18 cellular contexts compared by ENCODE assay signal in the genomic region with DNA sequence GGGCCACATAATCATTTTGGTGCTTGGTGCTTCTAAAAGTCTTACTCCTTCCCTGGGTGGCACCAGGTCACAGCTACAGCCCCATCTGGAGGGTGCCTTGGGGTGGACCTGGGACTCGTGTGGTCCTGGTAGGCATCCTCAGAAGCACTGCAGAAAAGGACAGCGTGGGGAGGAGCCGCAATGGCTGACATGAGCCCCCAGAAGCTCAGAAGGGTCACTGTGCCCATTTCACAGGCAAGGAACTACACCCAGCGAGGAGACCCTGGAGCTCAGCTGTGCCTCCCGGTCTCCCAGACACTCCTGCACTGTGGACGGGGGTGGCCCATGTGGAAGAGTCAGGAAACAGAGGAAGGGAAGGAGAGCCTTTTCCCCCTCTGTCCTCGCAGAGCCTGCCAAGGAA. TPM values are rescaled to one million over a fixed set of nuclear protein-coding genes. Genes with fewer than 3 reads are reported as not detected.
DNase-seq lines count a peak whose midpoint lies in the region; ATAC-seq, FAIRE-seq and TF ChIP-seq lines count a peak whose summit lies in the region.
"Had no signal": no experiment of that assay in that cellular context is flagged by ENCODE, and none has a peak within 500 bp of the region (broad histone marks: within the 10 kb centered on the region; RNA-seq: fewer than 3 reads in every experiment).

No MANE protein-coding gene starts in this region.

- H3K4me3 Mint-ChIP-seq in T-helper 17 cell: no peak overlapping the region
- H3K4me3 Mint-ChIP-seq in stimulated activated memory B cell treated with anti-CD40 and anti-IgM and Interleukin-4, amounts not matched to agents 10 μg/mL and 1 μg/mL and 100 μg/mL, for 72 hours: no peak overlapping the region
- H3K4me3 Mint-ChIP-seq: CD8-positive, alpha-beta T cell; HFFc6 had no signal

- intact Hi-C loops in uterus (cut with DNase I; ENCODE audit: low total_unique reads): no loop called here

- no peaks in the 10 kb centered on the region for H3K36me3 ChIP-seq in BLaER1 treated with 17β-estradiol and CSF1 and Interleukin-3, amounts not matched to agents 10 nM and 100 nM
- H3K36me3 ChIP-seq in neuronal stem cell (replicated peaks in 1 of 2; ENCODE audit: control insufficient read depth in 2 of 2, insufficient read depth in 2 of 2, low read length in 2 of 2) (no peaks in the 10 kb centered on the region), uterus (no peaks in the 10 kb centered on the region)
- H3K36me3 ChIP-seq: BE2C had no signal

- peaks cover 12 to 56% (median 35%) of the 10 kb centered on the region in 10 experiments for H3K4me1 ChIP-seq in BLaER1 treated with 17β-estradiol and CSF1 and Interleukin-3, amounts not matched to agents 10 nM and 100 nM
- H3K4me1 ChIP-seq in neuronal stem cell (ENCODE audit: control insufficient read depth in 2 of 2, insufficient read depth in 1 of 2, low read depth in 1 of 2, low read length in 2 of 2) (no peaks in the 10 kb centered on the region), uterus (no peaks in the 10 kb centered on the region)
- H3K4me1 ChIP-seq: BE2C had no signal

- H2AK5ac ChIP-seq in neuronal stem cell (ENCODE audit: low read depth, low read length): no peak overlapping the region

- TF ChIP-seq POLR2A in uterus (IDR thresholded peaks at IDR 0.05): no peak

- FAIRE-seq in urothelium cell line (lab: Jason Lieb, UNC): no peak
- FAIRE-seq: A204.1 had no signal

- peak overlapping the region; percentile 20 for H2BK120ac ChIP-seq in neuronal stem cell (ENCODE audit: low read depth, low read length)

- TF ChIP-seq CTCF in uterus (IDR thresholded peaks at IDR 0.05): no peak

- no peaks in the 10 kb centered on the region for H3K36me3 Mint-ChIP-seq in T-helper 17 cell (ENCODE audit: low read depth)
- peaks cover 5% of the 10 kb centered on the region for H3K36me3 Mint-ChIP-seq in stimulated activated memory B cell treated with anti-CD40 and anti-IgM and Interleukin-4, amounts not matched to agents 10 μg/mL and 1 μg/mL and 100 μg/mL, for 72 hours
- H3K36me3 Mint-ChIP-seq: CD14-positive monocyte; CD8-positive, alpha-beta T cell had no signal

- H3K79me1 ChIP-seq in neuronal stem cell (ENCODE audit: low read depth, low read length): no peaks in the 10 kb centered on the region

- no peak overlapping the region for H2AFZ ChIP-seq in neuronal stem cell (ENCODE audit: low read length)

- no peak overlapping the region for H2BK12ac ChIP-seq in neuronal stem cell (ENCODE audit: low read length)

- H3K14ac ChIP-seq in neuronal stem cell (ENCODE audit: low read length): no peak overlapping the region

- H3K23ac ChIP-seq in neuronal stem cell (ENCODE audit: low read depth, low read length, poor library complexity): no peak overlapping the region

- peaks cover 0 to 45% (median 24%) of the 10 kb centered on the region in 11 experiments; a peak in 17 of 22 replicates for H4K20me1 ChIP-seq in BLaER1 treated with 17β-estradiol and CSF1 and Interleukin-3, amounts not matched to agents 10 nM and 100 nM

- H3K4me1 Mint-ChIP-seq in T-helper 17 cell: peaks cover 15% of the 10 kb centered on the region
- peaks cover 21% of the 10 kb centered on the region for H3K4me1 Mint-ChIP-seq in stimulated activated memory B cell treated with anti-CD40 and anti-IgM and Interleukin-4, amounts not matched to agents 10 μg/mL and 1 μg/mL and 100 μg/mL, for 72 hours

- no peak overlapping the region for H4K8ac ChIP-seq in neuronal stem cell (ENCODE audit: low read depth, low read length)

- H3K27ac Mint-ChIP-seq in T-helper 17 cell: peak overlapping the region; percentile 83
- peak overlapping the region; percentile 25 for H3K27ac Mint-ChIP-seq in stimulated activated memory B cell treated with anti-CD40 and anti-IgM and Interleukin-4, amounts not matched to agents 10 μg/mL and 1 μg/mL and 100 μg/mL, for 72 hours
- H3K27ac Mint-ChIP-seq: CD14-positive monocyte; CD8-positive, alpha-beta T cell had no signal

- H3K27me3 Mint-ChIP-seq in T-helper 17 cell: peaks cover 24% of the 10 kb centered on the region
- H3K27me3 Mint-ChIP-seq in stimulated activated memory B cell treated with anti-CD40 and anti-IgM and Interleukin-4, amounts not matched to agents 10 μg/mL and 1 μg/mL and 100 μg/mL, for 72 hours: peaks cover 41% of the 10 kb centered on the region

- H3K4me3 ChIP-seq in BLaER1 treated with 17β-estradiol and CSF1 and Interleukin-3, amounts not matched to agents 10 nM and 100 nM: no peak overlapping the region
- H3K4me3 ChIP-seq in neuronal stem cell (ENCODE audit: low read length in 2 of 2) (no peak overlapping the region), uterus (no peak overlapping the region)

- H3K9me3 ChIP-seq in BLaER1 treated with 17β-estradiol and CSF1 and Interleukin-3, amounts not matched to agents 10 nM and 100 nM (replicated peaks in 1 of 11): 0 out of 22 replicates have a peak, but pooled peaks cover 0 to 7% (median 0%) of the 10 kb centered on the region in 11 experiments
- no peaks in the 10 kb centered on the region for H3K9me3 ChIP-seq in T-helper 17 cell (ENCODE audit: control insufficient read depth, low read length, poor library complexity, severe bottlenecking)
- no peaks in the 10 kb centered on the region for H3K9me3 ChIP-seq in neuronal stem cell (replicated peaks in 1 of 2; ENCODE audit: control insufficient read depth in 2 of 2, insufficient read depth in 1 of 2, low read depth in 1 of 2, low read length in 2 of 2)
- H3K9me3 ChIP-seq in uterus: no peaks in the 10 kb centered on the region
- H3K9me3 ChIP-seq: BE2C had no signal

- H3K9me3 Mint-ChIP-seq in stimulated activated memory B cell treated with anti-CD40 and anti-IgM and Interleukin-4, amounts not matched to agents 10 μg/mL and 1 μg/mL and 100 μg/mL, for 72 hours: no peaks in the 10 kb centered on the region
- H3K9me3 Mint-ChIP-seq: CD14-positive monocyte; CD8-positive, alpha-beta T cell; HFFc6 had no signal

- no peak overlapping the region for H3K9ac ChIP-seq in BLaER1 treated with 17β-estradiol and CSF1 and Interleukin-3, amounts not matched to agents 10 nM and 100 nM
- peak overlapping the region; percentile 55 for H3K9ac ChIP-seq in neuronal stem cell (ENCODE audit: low read depth, low read length, poor library complexity)

- peak overlapping the region; percentile 52 to 82 (median 69) for H3K4me2 ChIP-seq in BLaER1 treated with 17β-estradiol and CSF1 and Interleukin-3, amounts not matched to agents 10 nM and 100 nM
- no peak overlapping the region for H3K4me2 ChIP-seq in neuronal stem cell (ENCODE audit: insufficient read depth, low read length, poor library complexity, severe bottlenecking)

- H3K27me3 ChIP-seq in BLaER1 treated with 17β-estradiol and CSF1 and Interleukin-3, amounts not matched to agents 10 nM and 100 nM: peaks cover 49 to 88% (median 62%) of the 10 kb centered on the region in 11 experiments
- H3K27me3 ChIP-seq in neuronal stem cell (ENCODE audit: control insufficient read depth in 3 of 3, insufficient read depth in 3 of 3, low read depth in 1 of 3, low read length in 3 of 3) (peaks cover 0 to 25% (median 0%) of the 10 kb centered on the region in 3 experiments), uterus (peaks cover 0 to 4% of the 10 kb centered on the region in 2 donors)
- H3K27me3 ChIP-seq: BE2C had no signal

- no peak overlapping the region for H3K4ac ChIP-seq in neuronal stem cell (ENCODE audit: low read length)

- no peak overlapping the region for H2BK5ac ChIP-seq in neuronal stem cell (ENCODE audit: low read length)

- no CpG with 5 or more reads among the region's 7 CpGs for WGBS in neuronal stem cell (ENCODE audit: extremely low coverage in 2 of 2, insufficient read length in 2 of 2, insufficient replicate concordance in 1 of 2), 2 donors

- peak overlapping the region; percentile 39 for H2BK15ac ChIP-seq in neuronal stem cell (ENCODE audit: low read length)

- DNase-seq in T-helper 17 cell (no peak), neuronal stem cell (ENCODE audit: low spot score) (no peak), uterus (no peak), urothelium cell line (ENCODE audit: low spot score) (no peak)
- DNase-seq: ACHN; BE2C; Calu3; CD8-positive, alpha-beta T cell; DMS79 treated with DMSO at 0.1 percent for 48 hours; GOT3 had no signal

- no peak overlapping the region for H3K27ac ChIP-seq in BLaER1 treated with 17β-estradiol and CSF1 and Interleukin-3, amounts not matched to agents 10 nM and 100 nM
- no peak overlapping the region for H3K27ac ChIP-seq in neuronal stem cell (replicated peaks; ENCODE audit: low read length)
- no peak overlapping the region for H3K27ac ChIP-seq in uterus

- peak overlapping the region; percentile 21 for H3K18ac ChIP-seq in neuronal stem cell (ENCODE audit: low read length)

- no peak overlapping the region for H4K91ac ChIP-seq in neuronal stem cell (ENCODE audit: low read depth, low read length, poor library complexity)

- ATAC-seq in T-helper 17 cell: no peak
- no peak for ATAC-seq in stimulated activated memory B cell treated with anti-CD40 and anti-IgM and Interleukin-4, amounts not matched to agents 10 μg/mL and 1 μg/mL and 100 μg/mL, for 72 hours
- ATAC-seq in HG03175 (IDR thresholded peaks at IDR 0.05; ENCODE audit: unreplicated experiment): no peak
- ATAC-seq: HCT116 had no signal

RNA-seq across cellular contexts. Expression of gene C17orf100, which starts 26.4 kb away (rescaled TPM):
- total RNA-seq in T-helper 17 cell: 1 to 10 TPM; 1.3 to 2.5 TPM
- 7.5 TPM for polyA plus RNA-seq in neuronal stem cell (2013, experiment 1 of 2)
- 7.7 TPM for polyA plus RNA-seq in neuronal stem cell (2013, experiment 2 of 2)
- 1 to 10 TPM in 3 of 4 donors, under 1 TPM in 1; 0.26 to 3.2 (median 1.3) TPM for total RNA-seq in uterus

RNA-seq across cellular contexts. Expression of gene MED31, which starts 26.5 kb away (rescaled TPM):
- total RNA-seq in T-helper 17 cell (10 to 100 TPM; 32.9 to 36.6 TPM), uterus (10 to 100 TPM in 3 of 4 donors, 1 to 10 TPM in 1; 1.5 to 49.7 (median 15.7) TPM)
- polyA plus RNA-seq in neuronal stem cell (2013, experiment 1 of 2): 39.1 TPM
- polyA plus RNA-seq in neuronal stem cell (2013, experiment 2 of 2): 41.1 TPM

RNA-seq across cellular contexts. Expression of gene SLC13A5, which starts 35.2 kb away (rescaled TPM):
- not detected for total RNA-seq in T-helper 17 cell
- 0.13 TPM for polyA plus RNA-seq in neuronal stem cell (2013, experiment 1 of 2)
- 0.06 TPM for polyA plus RNA-seq in neuronal stem cell (2013, experiment 2 of 2)
- total RNA-seq in uterus: 1 to 10 TPM in 1 of 4 donors, under 1 TPM in 1, not detected in 2; 0.61 to 2.8 TPM
- total RNA-seq: CD8-positive, alpha-beta T cell; HFFc6; HT-29 had no signal
- polyA plus RNA-seq: CD14-positive monocyte had no signal

RNA-seq across cellular contexts. Expression of gene TXNDC17, which starts 37.1 kb away (rescaled TPM):
- total RNA-seq in T-helper 17 cell (10 to 100 TPM; 10.8 to 16.9 TPM), uterus (100 to 1,000 TPM in 1 of 4 donors, 10 to 100 TPM in 2, 1 to 10 TPM in 1; 2.8 to 108 (median 51.5) TPM)
- polyA plus RNA-seq in neuronal stem cell (2013, experiment 1 of 2): 130 TPM
- polyA plus RNA-seq in neuronal stem cell (2013, experiment 2 of 2): 139 TPM

RNA-seq across cellular contexts. Expression of gene KIAA0753, which starts 37.4 kb away (rescaled TPM):
- 10 to 100 TPM; 10.8 to 12.1 TPM for total RNA-seq in T-helper 17 cell
- 14.1 TPM for polyA plus RNA-seq in neuronal stem cell (2013, experiment 1 of 2)
- polyA plus RNA-seq in neuronal stem cell (2013, experiment 2 of 2): 14.9 TPM
- total RNA-seq in uterus: 10 to 100 TPM in 3 of 4 donors, 1 to 10 TPM in 1; 6.2 to 52.3 (median 28.8) TPM
